In the genomic region with DNA sequence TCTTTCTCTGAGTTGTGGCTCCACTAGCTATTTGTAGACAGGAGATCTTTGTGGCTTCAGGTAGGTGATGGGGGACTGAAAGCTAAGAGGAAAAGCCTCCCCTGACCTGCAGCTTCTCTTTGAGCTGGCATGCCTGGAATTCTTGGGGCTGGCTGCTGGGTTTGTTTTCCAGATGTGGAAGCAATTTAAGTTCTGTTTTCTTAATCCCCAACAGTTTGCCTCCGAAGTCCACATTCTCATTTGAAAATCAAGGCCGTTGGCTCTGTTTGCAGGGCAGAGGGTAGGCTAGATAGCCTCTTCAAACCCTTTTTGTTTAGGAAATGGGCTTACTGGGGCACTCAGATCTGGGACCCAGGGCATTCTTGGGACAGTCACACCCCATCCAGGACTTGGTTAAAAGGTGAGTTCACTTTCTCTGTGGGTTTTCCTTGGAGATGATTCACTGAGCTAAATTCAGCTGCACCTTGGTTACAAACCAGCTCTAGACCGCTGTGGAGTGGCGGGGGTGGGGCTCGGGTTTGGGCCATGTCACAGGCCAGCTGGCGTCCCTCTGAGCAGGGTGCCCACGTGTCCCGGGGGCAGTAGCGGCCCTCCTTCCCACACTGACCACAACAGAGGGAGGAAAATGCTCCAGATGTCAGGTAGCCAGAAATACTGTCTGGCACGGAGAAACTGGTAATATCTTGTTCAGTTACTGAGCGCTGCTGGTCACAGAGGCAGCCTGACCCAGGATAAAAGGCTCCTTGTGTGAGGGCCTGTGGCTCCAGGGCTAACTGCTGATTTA, we compare ENCODE assay signal across 9 cellular contexts.
DNase-seq lines count a peak whose midpoint lies in the region; TF ChIP-seq lines count a peak whose summit lies in the region.
"Had no signal": no experiment of that assay in that cellular context is flagged by ENCODE, and none has a peak within 500 bp of the region (broad histone marks: within the 10 kb centered on the region; RNA-seq: fewer than 3 reads in every experiment).

No MANE protein-coding gene starts in this region.

- H3K9me3 ChIP-seq in PC-9 (ENCODE audit: insufficient read depth, low read depth): no peaks in the 10 kb centered on the region
- H3K9me3 ChIP-seq in neutrophil: no peaks in the 10 kb centered on the region
- no peaks in the 10 kb centered on the region for H3K9me3 ChIP-seq in MM.1S (replicated peaks; ENCODE audit: insufficient read depth, low read length)

- intact Hi-C loops in PC-9 (cut with micrococcal nuclease; ENCODE audit: unreplicated experiment): no loop called here

- H3K27me3 ChIP-seq in PC-9 (ENCODE audit: insufficient read depth, low read depth): no peaks in the 10 kb centered on the region
- no peaks in the 10 kb centered on the region for H3K27me3 ChIP-seq in neutrophil
- H3K27me3 ChIP-seq in MM.1S (replicated peaks; ENCODE audit: insufficient read depth, low read length): no peaks in the 10 kb centered on the region

- H3F3A ChIP-seq in PC-9 (ENCODE audit: insufficient read depth, low read depth): peaks cover 49% of the 10 kb centered on the region
- no peaks in the 10 kb centered on the region for H3F3A ChIP-seq in MM.1S (ENCODE audit: insufficient read depth, low read length)

- H3K4me1 ChIP-seq in PC-9 (replicated peaks; ENCODE audit: insufficient read depth) (peaks cover 56% of the 10 kb centered on the region), neutrophil (ENCODE audit: control insufficient read depth in 1 of 2, insufficient read depth in 1 of 2, low read depth in 1 of 2, low read length in 1 of 2) (peaks cover 23 to 28% of the 10 kb centered on the region in 2 experiments), MM.1S (ENCODE audit: low read length) (no peaks in the 10 kb centered on the region)

- H3K27ac ChIP-seq in PC-9 (peak overlapping the region; percentile 60), neutrophil (peak overlapping the region; percentile 34), MM.1S (ENCODE audit: low read length) (no peak overlapping the region)

- no TSS peak for BruUV-seq in PC-9 (replicated peaks; lab: Mats Ljungman, UMichigan)

- CTCF ChIA-PET in PC-9 (lab: Charles Lee): no interaction called here

- H3K4me2 ChIP-seq in PC-9 (peak overlapping the region; percentile 67), MM.1S (ENCODE audit: low read depth, low read length) (no peak overlapping the region)

- H4K20me1 ChIP-seq in PC-9 (ENCODE audit: insufficient read depth) (peaks cover 4% of the 10 kb centered on the region), MM.1S (ENCODE audit: insufficient read depth, low read length) (no peaks in the 10 kb centered on the region)

- POLR2A ChIA-PET in PC-9 (lab: Charles Lee; ENCODE audit: unreplicated experiment): interaction anchor here (0.6 to 0.7 kb wide), 3 partner anchors 12 to 783 kb away, joined by 4 to 5 read pairs (median 4); no protein-coding TSS in a partner anchor

- DNase-seq in COLO829 (ENCODE audit: low spot score): peak; percentile 66
- DNase-seq in PC-9: peak; percentile 88
- peak; percentile 29 for DNase-seq in fibroblast of peridontal ligament (ENCODE audit: extremely low read depth)
- no peak for DNase-seq in cortex of kidney (lab: John Stamatoyannopoulos, UW)
- DNase-seq in amniotic stem cell (lab: John Stamatoyannopoulos, UW): no peak
- no peak for DNase-seq in dedifferentiated amniotic fluid mesenchymal stem cell (ENCODE audit: extremely low spot score)
- DNase-seq in MM.1S: no peak
- DNase-seq: naive B cell had no signal

- H3K9me2 ChIP-seq in PC-9 (ENCODE audit: insufficient read depth) (no peaks in the 10 kb centered on the region), MM.1S (replicated peaks; ENCODE audit: insufficient read depth, low read length) (no peaks in the 10 kb centered on the region)

- peak overlapping the region; percentile 12; the same call in 1 of the 2 replicates for H3K4me3 ChIP-seq in PC-9
- no peak overlapping the region for H3K4me3 ChIP-seq in neutrophil (ENCODE audit: low read depth in 1 of 2, low read length in 1 of 2)
- no peak overlapping the region for H3K4me3 ChIP-seq in MM.1S (ENCODE audit: low read length)

- peaks cover 59% of the 10 kb centered on the region for H3K79me2 ChIP-seq in PC-9 (ENCODE audit: low read depth)
- peaks cover 6% of the 10 kb centered on the region; the same call in 1 of the 2 replicates for H3K79me2 ChIP-seq in MM.1S (ENCODE audit: low read length)

- no peak overlapping the region for H3K9ac ChIP-seq in MM.1S (ENCODE audit: low read length)

- H3K36me3 ChIP-seq in PC-9 (ENCODE audit: low read depth): no peaks in the 10 kb centered on the region
- H3K36me3 ChIP-seq in neutrophil: peaks cover 4% of the 10 kb centered on the region
- no peaks in the 10 kb centered on the region for H3K36me3 ChIP-seq in MM.1S (replicated peaks; ENCODE audit: insufficient read depth, low read length)

- no peak for TF ChIP-seq CTCF in PC-9 (conservative IDR thresholded peaks at IDR 0.05)
- no peak for TF ChIP-seq CTCF in neutrophil (IDR thresholded peaks at IDR 0.05)
- no peak for TF ChIP-seq CTCF in MM.1S (IDR thresholded peaks at IDR 0.05; ENCODE audit: low read length)

- no peak overlapping the region for H2AFZ ChIP-seq in PC-9
- no peak overlapping the region for H2AFZ ChIP-seq in MM.1S (ENCODE audit: low read length)

Comparison
In these comparisons a context has a peak if more than half of its experiments do, and no peak if none do; other contexts are left out.
1. DNase-seq: peak in COLO829 (single experiment), PC-9 (2 of 2) and fibroblast of peridontal ligament (single experiment); none in cortex of kidney (single experiment), amniotic stem cell (single experiment), dedifferentiated amniotic fluid mesenchymal stem cell (single experiment) and MM.1S (single experiment).